Comparison of ENCODE assay signal across 8 cellular contexts in the genomic region with DNA sequence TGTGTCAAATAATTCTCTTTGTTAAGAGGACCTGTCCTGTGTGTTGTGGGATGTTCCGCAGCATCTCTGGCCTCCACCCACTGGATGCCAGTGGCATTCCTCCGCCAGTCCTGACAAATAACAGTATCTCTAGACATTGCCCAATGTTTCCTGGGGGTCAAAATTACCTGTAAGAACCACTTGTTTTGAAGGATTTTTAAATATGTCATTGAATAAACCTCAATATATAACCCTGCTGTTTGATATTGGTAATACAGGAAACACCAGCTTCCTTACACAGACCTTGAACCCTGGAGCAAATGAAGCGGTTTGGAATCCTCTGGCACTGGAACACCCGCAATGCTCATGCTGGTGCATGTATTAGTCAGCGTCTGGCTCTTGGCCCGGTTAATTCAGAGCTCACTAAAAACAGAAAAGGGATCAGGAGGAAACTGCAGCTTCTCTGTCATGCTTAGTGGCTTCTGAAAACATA.
DNase-seq lines count a peak whose midpoint lies in the region; ATAC-seq and TF ChIP-seq lines count a peak whose summit lies in the region.

No MANE protein-coding gene starts in this region.

- H3K27ac ChIP-seq in osteoblast (ENCODE audit: low read depth, low read length), result peak overlapping the region; percentile 24

- no peaks in the 10 kb centered on the region for H3K9me3 ChIP-seq in osteoblast (ENCODE audit: low read depth, low read length)

- peak overlapping the region; percentile 16 for H3K4me3 ChIP-seq in osteoblast (ENCODE audit: insufficient read depth, low read length)

- H3K79me2 ChIP-seq in osteoblast (ENCODE audit: insufficient read depth, low read length), result peaks cover 10% of the 10 kb centered on the region

- no peak overlapping the region for H2AFZ ChIP-seq in osteoblast (ENCODE audit: low read length)

- H3K27me3 ChIP-seq in osteoblast (ENCODE audit: insufficient read depth, low read length), result no peaks in the 10 kb centered on the region

- peak overlapping the region; percentile 52 for H3K4me2 ChIP-seq in osteoblast (ENCODE audit: insufficient read depth, low read length)

- DNase-seq in RPMI7951 (ENCODE audit: low read depth) (peak; percentile 92), epidermal melanocyte (ENCODE audit: insufficient read length, low spot score) (peak; percentile 20), osteoblast (ENCODE audit: insufficient read length, low spot score, missing footprints) (peak; percentile 93), NCI-H1436 treated with DMSO at 0.1 percent for 48 hours (lab: John Stamatoyannopoulos, UW) (no peak), GM19240 (ENCODE audit: insufficient read length, low spot score) (no peak)

- H3K4me1 ChIP-seq in osteoblast (ENCODE audit: insufficient read depth, low read length), result peaks cover 27% of the 10 kb centered on the region

- no peaks in the 10 kb centered on the region for H4K20me1 ChIP-seq in osteoblast (ENCODE audit: insufficient read depth, low read length)

- ATAC-seq in GM18868 (IDR thresholded peaks at IDR 0.05; ENCODE audit: unreplicated experiment) (peak; percentile 61), HG03139 (IDR thresholded peaks at IDR 0.05; ENCODE audit: unreplicated experiment) (no peak), GM19463 (IDR thresholded peaks at IDR 0.05; ENCODE audit: unreplicated experiment) (no peak)

- TF ChIP-seq CTCF in osteoblast (IDR thresholded peaks at IDR 0.05; ENCODE audit: extremely low read depth, low read depth, low read length), result no peak

- no peaks in the 10 kb centered on the region for H3K36me3 ChIP-seq in osteoblast (ENCODE audit: insufficient read depth, low read length)

Comparison
In these comparisons a context has a peak if more than half of its experiments do, and no peak if none do; other contexts are left out.
1. DNase-seq: peak in RPMI7951 (single experiment), epidermal melanocyte (single experiment) and osteoblast (single experiment); none in NCI-H1436 treated with DMSO at 0.1 percent for 48 hours (single experiment) and GM19240 (single experiment).